2 cellular contexts compared by ENCODE assay signal in the genomic region with DNA sequence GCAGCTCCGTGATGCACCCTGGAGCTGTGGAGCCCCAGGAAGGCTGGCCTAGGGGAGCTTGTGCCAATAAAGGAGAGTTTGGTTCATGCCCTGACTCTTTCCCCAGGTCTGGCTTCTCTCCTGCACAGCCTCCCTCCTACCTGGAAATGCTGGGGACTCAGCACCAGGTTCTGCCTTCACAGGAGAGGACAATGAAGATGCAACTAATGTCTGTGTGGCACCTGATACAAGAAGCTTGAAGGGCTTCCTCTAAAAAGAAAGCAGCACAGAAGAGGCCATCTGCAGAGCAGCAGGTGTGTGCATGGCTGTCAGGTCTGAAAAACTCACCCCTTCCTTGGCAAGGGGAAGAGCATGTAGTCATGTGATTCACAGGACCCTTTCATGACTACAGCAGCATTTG.
TF ChIP-seq lines count a peak whose summit lies in the region.

No MANE protein-coding gene starts in this region.

TF ChIP-seq in HEK293, 187 proteins besides CTCF, POLR2A, EP300 and RAD21:
- TF ChIP-seq, protein P1, sequence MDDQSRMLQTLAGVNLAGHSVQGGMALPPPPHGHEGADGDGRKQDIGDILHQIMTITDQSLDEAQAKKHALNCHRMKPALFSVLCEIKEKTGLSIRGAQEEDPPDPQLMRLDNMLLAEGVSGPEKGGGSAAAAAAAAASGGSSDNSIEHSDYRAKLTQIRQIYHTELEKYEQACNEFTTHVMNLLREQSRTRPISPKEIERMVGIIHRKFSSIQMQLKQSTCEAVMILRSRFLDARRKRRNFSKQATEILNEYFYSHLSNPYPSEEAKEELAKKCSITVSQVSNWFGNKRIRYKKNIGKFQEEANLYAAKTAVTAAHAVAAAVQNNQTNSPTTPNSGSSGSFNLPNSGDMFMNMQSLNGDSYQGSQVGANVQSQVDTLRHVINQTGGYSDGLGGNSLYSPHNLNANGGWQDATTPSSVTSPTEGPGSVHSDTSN (CRISPR knock-in tag; IDR thresholded peaks at IDR 0.05) = no peak
- peak; percentile 91 for TF ChIP-seq ZNF133 (tag by site-specific recombination; IDR thresholded peaks at IDR 0.05)

TF ChIP-seq in IMR-90, 13 proteins besides CTCF, POLR2A, EP300 and RAD21:
- TF ChIP-seq RFX5 (IDR thresholded peaks at IDR 0.05; ENCODE audit: low read depth, low read length) (no peak), NFE2L2 (IDR thresholded peaks at IDR 0.05; ENCODE audit: low read depth, low read length) (no peak), MXI1 (IDR thresholded peaks at IDR 0.05; ENCODE audit: borderline replicate concordance, low read depth, low read length) (no peak), MAFK (IDR thresholded peaks at IDR 0.05; ENCODE audit: low read depth, low read length) (no peak), CHD1 (IDR thresholded peaks at IDR 0.05; ENCODE audit: low read depth, low read length) (no peak)
